Comparison of ENCODE assay signal across 10 cellular contexts in the genomic region with DNA sequence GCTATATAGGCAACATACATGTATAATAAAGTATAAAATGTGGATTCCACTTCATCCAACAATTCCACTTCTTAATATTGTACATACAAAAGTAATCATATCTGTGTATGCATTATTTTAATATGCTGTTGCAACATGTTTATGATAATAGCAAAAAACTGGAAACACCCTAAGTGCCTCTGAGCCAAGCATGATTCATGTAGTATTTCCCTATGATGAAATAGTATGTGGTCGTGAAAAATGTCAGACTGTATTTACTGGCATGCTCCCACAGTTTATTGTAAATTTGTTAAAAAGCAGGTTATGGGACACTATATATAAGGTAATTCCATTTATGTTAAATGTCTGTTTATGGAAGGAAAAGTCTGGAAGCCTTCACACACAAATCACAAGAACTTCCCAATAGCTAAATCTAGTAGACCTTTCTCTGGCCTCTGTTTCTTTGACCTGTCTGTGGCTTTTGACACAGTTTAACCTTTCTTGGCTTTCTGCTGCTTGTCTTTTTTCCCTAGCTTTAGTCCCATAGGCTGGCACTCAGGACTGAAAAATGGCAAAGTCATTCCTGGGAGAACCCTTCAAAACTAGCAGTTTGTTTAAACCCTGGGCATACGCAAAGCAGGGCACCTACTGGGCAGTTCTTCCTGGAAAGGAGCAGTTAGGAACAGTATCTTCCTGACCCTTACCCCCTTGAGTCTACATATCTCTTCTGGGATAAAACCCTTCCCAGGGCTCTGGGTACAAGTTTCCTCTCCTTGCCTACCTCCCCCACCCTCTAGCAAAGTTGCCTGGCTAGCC.
DNase-seq lines count a peak whose midpoint lies in the region; ATAC-seq and TF ChIP-seq lines count a peak whose summit lies in the region.
"Had no signal": no experiment of that assay in that cellular context is flagged by ENCODE, and none has a peak within 500 bp of the region (broad histone marks: within the 10 kb centered on the region; RNA-seq: fewer than 3 reads in every experiment).

No MANE protein-coding gene starts in this region.

- TF ChIP-seq POLR2A in esophagus squamous epithelium (IDR thresholded peaks at IDR 0.05) (no peak), stomach (IDR thresholded peaks at IDR 0.05) (no peak)

- WGBS in esophagus squamous epithelium, 2 donors: 42 to 44% methylated on average over 2 of the region's 2 CpGs
- 36 to 61% (median 49%) methylated on average over 2 of the region's 2 CpGs for WGBS in stomach, 5 donors

- H3K9me3 ChIP-seq in esophagus squamous epithelium (no peaks in the 10 kb centered on the region), osteoblast (ENCODE audit: low read depth, low read length) (no peaks in the 10 kb centered on the region), stomach (no peaks in the 10 kb centered on the region)
- H3K9me3 ChIP-seq: body of pancreas had no signal

- TF ChIP-seq CTCF in esophagus squamous epithelium (IDR thresholded peaks at IDR 0.05): no peak
- no peak for TF ChIP-seq CTCF in osteoblast (IDR thresholded peaks at IDR 0.05; ENCODE audit: extremely low read depth, low read depth, low read length)
- no peak for TF ChIP-seq CTCF in stomach (IDR thresholded peaks at IDR 0.05)

- H3K27ac ChIP-seq in esophagus squamous epithelium: peak overlapping the region; percentile 5 to 62 (median 49)
- H3K27ac ChIP-seq in osteoblast (ENCODE audit: low read depth, low read length): peak overlapping the region; percentile 15
- peak overlapping the region in 2 of 5 donors; percentile 25 to 29 for H3K27ac ChIP-seq in stomach
- H3K27ac ChIP-seq: body of pancreas, neural progenitor cell had no signal

- TF ChIP-seq EP300 in stomach (IDR thresholded peaks at IDR 0.05): no peak

- H2AFZ ChIP-seq in osteoblast (ENCODE audit: low read length): no peak overlapping the region
- H2AFZ ChIP-seq: neural progenitor cell had no signal

- H3K4me1 ChIP-seq in esophagus squamous epithelium (peaks cover 5 to 41% (median 34%) of the 10 kb centered on the region in 3 donors), osteoblast (ENCODE audit: insufficient read depth, low read length) (peaks cover 9% of the 10 kb centered on the region), stomach (peaks cover 0 to 19% (median 8%) of the 10 kb centered on the region in 4 donors)
- H3K4me1 ChIP-seq: body of pancreas, neural progenitor cell had no signal

- H3K79me2 ChIP-seq in osteoblast (ENCODE audit: insufficient read depth, low read length): no peaks in the 10 kb centered on the region

- H3K4me3 ChIP-seq in esophagus squamous epithelium: no peak overlapping the region
- H3K4me3 ChIP-seq in osteoblast (ENCODE audit: insufficient read depth, low read length): no peak overlapping the region
- H3K4me3 ChIP-seq in stomach: no peak overlapping the region
- H3K4me3 ChIP-seq: body of pancreas, neural progenitor cell had no signal

- no peaks in the 10 kb centered on the region for H3K36me3 ChIP-seq in esophagus squamous epithelium
- H3K36me3 ChIP-seq in osteoblast (ENCODE audit: insufficient read depth, low read length): no peaks in the 10 kb centered on the region
- no peaks in the 10 kb centered on the region for H3K36me3 ChIP-seq in stomach
- H3K36me3 ChIP-seq: neural progenitor cell had no signal

- H3K27me3 ChIP-seq in esophagus squamous epithelium (no peaks in the 10 kb centered on the region), osteoblast (ENCODE audit: insufficient read depth, low read length) (no peaks in the 10 kb centered on the region), stomach (no peaks in the 10 kb centered on the region)
- H3K27me3 ChIP-seq: body of pancreas, neural progenitor cell had no signal

- ATAC-seq in HG02610 (IDR thresholded peaks at IDR 0.05; ENCODE audit: unreplicated experiment): no peak
- ATAC-seq: body of pancreas had no signal

- H3K4me2 ChIP-seq in osteoblast (ENCODE audit: insufficient read depth, low read length): no peak overlapping the region
- H3K4me2 ChIP-seq: neural progenitor cell had no signal

- intact Hi-C loops in esophagus squamous epithelium (cut with DNase I) (no loop called here), stomach (cut with DNase I; ENCODE audit: low total_unique reads) (no loop called here)

- DNase-seq in EH (ENCODE audit: low read depth) (peak; percentile 58), OCI-M1 (lab: John Stamatoyannopoulos, UW) (peak; percentile 51), esophagus squamous epithelium (lab: John Stamatoyannopoulos, UW) (no peak), osteoblast (ENCODE audit: insufficient read length, low spot score, missing footprints) (peak; percentile 68), stomach (no peak), SW 1271 (lab: John Stamatoyannopoulos, UW) (no peak), nucleus accumbens (lab: John Stamatoyannopoulos, UW) (no peak)

- peaks cover 42% of the 10 kb centered on the region for H4K20me1 ChIP-seq in osteoblast (ENCODE audit: insufficient read depth, low read length)

Comparison
In these comparisons a context has a peak if more than half of its experiments do, and no peak if none do; other contexts are left out.
1. DNase-seq: peak in EH (single experiment), OCI-M1 (single experiment) and osteoblast (single experiment); none in esophagus squamous epithelium (single experiment), stomach (single experiment), SW 1271 (0 of 2) and nucleus accumbens (0 of 56).